Comparison of ENCODE assay signal across 14 cellular contexts in the genomic region with DNA sequence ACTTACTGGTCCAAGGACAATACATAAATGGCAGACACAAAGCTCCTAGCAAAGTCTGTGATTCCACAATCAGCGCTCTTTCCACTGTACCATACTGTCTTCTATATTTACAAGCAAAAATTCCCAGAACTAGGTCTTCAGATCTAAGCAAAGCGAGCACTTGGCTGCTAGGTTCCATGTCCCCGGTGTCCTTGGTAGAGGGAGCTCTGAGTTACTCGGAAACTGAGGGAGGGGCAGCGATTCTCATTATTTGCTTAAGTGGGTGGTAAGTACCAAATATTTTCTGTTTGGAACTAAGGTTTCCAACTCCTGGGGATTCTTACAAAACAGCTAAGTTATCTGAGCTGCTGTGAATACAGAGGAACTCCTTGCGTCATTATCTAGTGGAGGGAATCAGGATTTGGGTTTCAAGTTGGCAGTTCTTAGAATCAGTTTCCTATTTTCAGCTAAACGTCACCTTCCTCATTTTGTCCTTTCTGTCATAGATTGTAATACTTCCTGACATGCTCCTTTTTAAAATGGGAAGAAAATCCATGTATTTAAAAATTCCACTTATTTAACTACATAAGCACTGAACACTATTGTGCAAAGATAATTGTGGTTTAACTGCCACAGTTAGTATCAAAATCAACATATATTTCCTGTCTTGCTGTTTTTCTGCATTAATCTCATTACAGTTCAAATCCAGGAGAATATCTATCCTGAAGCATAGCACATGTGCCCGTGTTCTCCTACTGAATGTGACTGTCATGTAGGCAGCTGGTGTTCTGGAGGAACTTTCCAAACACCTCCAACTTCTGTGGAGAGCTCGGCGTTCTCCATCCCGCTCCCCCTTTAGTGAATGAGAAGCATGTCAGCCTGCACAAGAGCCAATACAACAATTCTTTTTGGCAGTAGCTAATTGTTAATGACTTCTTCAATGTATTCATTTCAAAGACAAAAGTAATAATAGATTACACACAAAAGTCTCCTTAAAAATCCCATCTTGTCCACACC.
A peak's percentile ranks its signal among the peaks of the same experiment; 100 is the strongest.
DNase-seq lines count a peak whose midpoint lies in the region; ATAC-seq, FAIRE-seq and TF ChIP-seq lines count a peak whose summit lies in the region.
"Had no signal": no experiment of that assay in that cellular context is flagged by ENCODE, and none has a peak within 500 bp of the region (broad histone marks: within the 10 kb centered on the region; RNA-seq: fewer than 3 reads in every experiment).

No MANE protein-coding gene starts in this region.

- no peak overlapping the region for H2AFZ ChIP-seq in HepG2 (ENCODE audit: low read length)

- peaks cover 43% of the 10 kb centered on the region for H3K4me1 Mint-ChIP-seq in stimulated activated naive CD8-positive, alpha-beta T cell treated with anti-CD3 and anti-CD28 coated beads, Interleukin-15, amount 100 ng/mL, for 72 hours

- TF ChIP-seq EP300 in HepG2 (IDR thresholded peaks at IDR 0.05; ENCODE audit: low read depth in 2 of 2, low read length in 2 of 2) = no peak
- TF ChIP-seq EP300 in HepG2 (CRISPR knock-in tag; IDR thresholded peaks at IDR 0.05; ENCODE audit: borderline replicate concordance) = no peak

- peak in 3 of 4 donors; percentile 29 to 49 (median 30) for ATAC-seq in right lobe of liver
- ATAC-seq in HepG2 = no peak
- ATAC-seq in activated naive CD4-positive, alpha-beta T cell treated with anti-CD3 and anti-CD28 coated beads, Interleukin-2, amount 50 U/mL, for 72 hours = no peak
- ATAC-seq in stimulated activated naive CD8-positive, alpha-beta T cell treated with anti-CD3 and anti-CD28 coated beads, Interleukin-15, amount 100 ng/mL, for 72 hours = peak; percentile 37
- ATAC-seq in GM18498 (IDR thresholded peaks at IDR 0.05; ENCODE audit: unreplicated experiment) = no peak
- ATAC-seq in omental fat pad (ENCODE audit: low FRiP score) = no peak
- no peak for ATAC-seq in HG03378 (IDR thresholded peaks at IDR 0.05; ENCODE audit: unreplicated experiment)
- ATAC-seq: left ventricle myocardium superior had no signal

- no peaks in the 10 kb centered on the region for H3K27me3 Mint-ChIP-seq in stimulated activated naive CD8-positive, alpha-beta T cell treated with anti-CD3 and anti-CD28 coated beads, Interleukin-15, amount 100 ng/mL, for 72 hours
- H3K27me3 Mint-ChIP-seq: naive B cell had no signal

- no peak for TF ChIP-seq RAD21 in HepG2 (CRISPR knock-in tag; IDR thresholded peaks at IDR 0.05)

- peaks cover 13 to 37% of the 10 kb centered on the region in 2 donors for H3K36me3 Mint-ChIP-seq in activated naive CD4-positive, alpha-beta T cell treated with anti-CD3 and anti-CD28 coated beads, Interleukin-2, amount 50 U/mL, for 72 hours

- TF ChIP-seq CTCF in right lobe of liver (IDR thresholded peaks at IDR 0.05) (no peak), HepG2 (CRISPR knock-in tag; IDR thresholded peaks at IDR 0.05) (no peak), omental fat pad (IDR thresholded peaks at IDR 0.05) (no peak)

- H3K27ac ChIP-seq in right lobe of liver = no peak overlapping the region
- H3K27ac ChIP-seq in HepG2 (ENCODE audit: extremely low read length, insufficient read depth, low read length) = no peak overlapping the region
- H3K27ac ChIP-seq: upper lobe of left lung had no signal

- no peaks in the 10 kb centered on the region for H3K36me3 ChIP-seq in right lobe of liver
- H3K36me3 ChIP-seq in HepG2 (replicated peaks in 1 of 2; ENCODE audit: control insufficient read depth in 1 of 2, insufficient read depth in 2 of 2, low read length in 2 of 2) = no peaks in the 10 kb centered on the region
- H3K36me3 ChIP-seq: upper lobe of left lung had no signal

- FAIRE-seq in HepG2 (lab: Jason Lieb, UNC) = no peak

- CTCF ChIA-PET in HepG2 (lab: Yijun Ruan, JAX; ENCODE audit: low intra/inter-chr PET ratio, low total read pairs) = no interaction called here

- POLR2A ChIA-PET in HepG2 (lab: Yijun Ruan, JAX) = no interaction called here

- H3K9ac ChIP-seq in HepG2 (ENCODE audit: insufficient read depth, low read depth, low read length) = no peak overlapping the region

- BruUV-seq in HepG2 (replicated peaks; lab: Mats Ljungman, UMichigan) = no TSS peak

- in situ Hi-C loops in HepG2 (cut with HindIII; ENCODE audit: extremely low pct_ligation_motif_present, low pct_unique_long_range_greater_than_20kb) = no loop called here

- H3K4me2 ChIP-seq in HepG2 (ENCODE audit: low read depth, low read length) = no peak overlapping the region

- H3K4me3 Mint-ChIP-seq in stimulated activated naive CD8-positive, alpha-beta T cell treated with anti-CD3 and anti-CD28 coated beads, Interleukin-15, amount 100 ng/mL, for 72 hours = peak overlapping the region; percentile 74

- H3K9me3 ChIP-seq in right lobe of liver (peaks cover 0 to 8% (median 0%) of the 10 kb centered on the region in 4 donors), HepG2 (ENCODE audit: low read length) (peaks cover 14% of the 10 kb centered on the region)

- H3K27me3 ChIP-seq in right lobe of liver = no peaks in the 10 kb centered on the region
- H3K27me3 ChIP-seq in HepG2 (ENCODE audit: control insufficient read depth in 1 of 2, insufficient read depth in 2 of 2, low read length in 2 of 2) = no peaks in the 10 kb centered on the region; a peak in 1 of 5 replicates
- H3K27me3 ChIP-seq: upper lobe of left lung had no signal

- no peaks in the 10 kb centered on the region for H4K20me1 ChIP-seq in HepG2 (ENCODE audit: insufficient read depth, low read length)

- H3K27ac Mint-ChIP-seq in activated naive CD4-positive, alpha-beta T cell treated with anti-CD3 and anti-CD28 coated beads, Interleukin-2, amount 50 U/mL, for 72 hours = peak overlapping the region; percentile 32 to 84
- peak overlapping the region; percentile 42 to 84 for H3K27ac Mint-ChIP-seq in stimulated activated naive CD8-positive, alpha-beta T cell treated with anti-CD3 and anti-CD28 coated beads, Interleukin-15, amount 100 ng/mL, for 72 hours

- WGBS in right lobe of liver (ENCODE audit: insufficient coverage, low coverage, low lambda C conversion rate, missing lambda C conversion rate) = 46% methylated on average over 11 of the region's 11 CpGs
- 8% methylated on average over 11 of the region's 11 CpGs for WGBS in HepG2 (ENCODE audit: low lambda C conversion rate)

- H3K79me2 ChIP-seq in HepG2 (ENCODE audit: insufficient read depth, low read length) = no peaks in the 10 kb centered on the region

- peaks cover 8 to 23% of the 10 kb centered on the region in 2 donors for H3K9me3 Mint-ChIP-seq in activated naive CD4-positive, alpha-beta T cell treated with anti-CD3 and anti-CD28 coated beads, Interleukin-2, amount 50 U/mL, for 72 hours
- peaks cover 14 to 25% of the 10 kb centered on the region in 2 donors for H3K9me3 Mint-ChIP-seq in stimulated activated naive CD8-positive, alpha-beta T cell treated with anti-CD3 and anti-CD28 coated beads, Interleukin-15, amount 100 ng/mL, for 72 hours

- H3K4me3 ChIP-seq in right lobe of liver = no peak overlapping the region
- H3K4me3 ChIP-seq in HepG2 (replicated peaks in 1 of 3; ENCODE audit: insufficient read depth in 1 of 3, low read depth in 2 of 3, low read length in 3 of 3) = no peak overlapping the region
- H3K4me3 ChIP-seq: upper lobe of left lung had no signal

- no peak for DNase-seq in right lobe of liver
- no peak for DNase-seq in HepG2 (ENCODE audit: low spot score)
- DNase-seq in NOMO-1 treated with dmso at 0.1 percent for 144 hours (lab: John Stamatoyannopoulos, UW; ENCODE audit: unreplicated experiment) = peak; percentile 30
- no peak for DNase-seq in activated naive CD4-positive, alpha-beta T cell treated with anti-CD3 and anti-CD28 coated beads, Interleukin-2, amount 50 U/mL, for 72 hours (ENCODE audit: low spot score in 2 of 2)
- DNase-seq in stimulated activated naive CD8-positive, alpha-beta T cell treated with anti-CD3 and anti-CD28 coated beads, Interleukin-15, amount 100 ng/mL, for 72 hours = no peak
- DNase-seq in omental fat pad (ENCODE audit: low spot score) = no peak
- DNase-seq: left ventricle myocardium superior; naive B cell; NCI-H1436; retina; stimulated activated CD4-positive, alpha-beta T cell treated with anti-CD3 and anti-CD28 coated beads, Interleukin-2, amount 100 ng/mL, for 48 hours; upper lobe of left lung had no signal

- H3K4me1 ChIP-seq in right lobe of liver = no peaks in the 10 kb centered on the region
- no peaks in the 10 kb centered on the region for H3K4me1 ChIP-seq in HepG2 (ENCODE audit: insufficient read depth, low read length)

- TF ChIP-seq POLR2A in right lobe of liver (IDR thresholded peaks at IDR 0.05) = no peak
- no peak for TF ChIP-seq POLR2A in HepG2 (IDR thresholded peaks at IDR 0.05; ENCODE audit: insufficient read depth in 1 of 2, low read depth in 2 of 2, low read length in 2 of 2)

- intact Hi-C loops in right lobe of liver (cut with DNase I) (no loop called here), HepG2 (cut with micrococcal nuclease; ENCODE audit: unreplicated experiment) (no loop called here)

TF ChIP-seq in HepG2, 621 proteins besides CTCF, POLR2A, EP300 and RAD21 (continues in another document):
- TF ChIP-seq PTBP1 (IDR thresholded peaks at IDR 0.05; ENCODE audit: low read depth, low read length, poor library complexity, severe bottlenecking) = no peak
- no peak for TF ChIP-seq THAP11 (CRISPR knock-in tag; IDR thresholded peaks at IDR 0.05)
- TF ChIP-seq, protein P1, sequence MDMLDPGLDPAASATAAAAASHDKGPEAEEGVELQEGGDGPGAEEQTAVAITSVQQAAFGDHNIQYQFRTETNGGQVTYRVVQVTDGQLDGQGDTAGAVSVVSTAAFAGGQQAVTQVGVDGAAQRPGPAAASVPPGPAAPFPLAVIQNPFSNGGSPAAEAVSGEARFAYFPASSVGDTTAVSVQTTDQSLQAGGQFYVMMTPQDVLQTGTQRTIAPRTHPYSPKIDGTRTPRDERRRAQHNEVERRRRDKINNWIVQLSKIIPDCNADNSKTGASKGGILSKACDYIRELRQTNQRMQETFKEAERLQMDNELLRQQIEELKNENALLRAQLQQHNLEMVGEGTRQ (IDR thresholded peaks at IDR 0.05; ENCODE audit: low read depth, low read length) = no peak
- TF ChIP-seq, protein P1 (CRISPR knock-in tag; IDR thresholded peaks at IDR 0.05; ENCODE audit: borderline replicate concordance) = no peak
- TF ChIP-seq SCMH1 (CRISPR knock-in tag; IDR thresholded peaks at IDR 0.05; ENCODE audit: borderline replicate concordance) = no peak

Comparison
In these comparisons a context has a peak if more than half of its experiments do, and no peak if none do; other contexts are left out.
1. ATAC-seq: peak in right lobe of liver (3 of 4) and stimulated activated naive CD8-positive, alpha-beta T cell treated with anti-CD3 and anti-CD28 coated beads, Interleukin-15, amount 100 ng/mL, for 72 hours (single experiment); none in HepG2 (single experiment), activated naive CD4-positive, alpha-beta T cell treated with anti-CD3 and anti-CD28 coated beads, Interleukin-2, amount 50 U/mL, for 72 hours (0 of 2), GM18498 (single experiment), omental fat pad (single experiment) and HG03378 (single experiment).